In genomic region chr20:62942456-62942855, GRCh38 we compare ENCODE assay signal across 20 cellular contexts. TPM values are rescaled to one million over a fixed set of nuclear protein-coding genes. Genes with fewer than 3 reads are reported as not detected.
"Had no signal": no experiment of that assay in that cellular context is flagged by ENCODE, and none has a peak within 500 bp of the region (broad histone marks: within the 10 kb centered on the region; RNA-seq: fewer than 3 reads in every experiment).

No MANE protein-coding gene starts in this region.

- ATAC-seq: effector memory CD8-positive, alpha-beta T cell; foreskin keratinocyte; psoas muscle; right lobe of liver had no signal

- DNase-seq: activated CD4-positive, alpha-beta T cell treated with anti-CD3 and anti-CD28 coated beads, Interleukin-2, amount 10 ng/mL, durations not matched to agents 7 days and 5 days; activated CD8-positive, alpha-beta memory T cell treated with anti-CD3 and anti-CD28 coated beads, Interleukin-2, amount 50 U/mL, for 4 hours; activated effector memory CD4-positive, alpha-beta T cell treated with anti-CD3 and anti-CD28 coated beads, Interleukin-2, amount 50 U/mL, for 16 hours; activated naive CD4-positive, alpha-beta T cell treated with anti-CD3 and anti-CD28 coated beads, Interleukin-2, amount 50 U/mL, for 16 hours; activated T-cell treated with anti-CD3 and anti-CD28 coated beads, Interleukin-2, amount 50 U/mL, for 48 hours; amygdala; effector memory CD8-positive, alpha-beta T cell; foreskin keratinocyte; glutamatergic neuron; hypothalamus; islet precursor cell; mammary epithelial cell; psoas muscle; right lobe of liver; stimulated activated naive CD4-positive, alpha-beta T cell treated with Interleukin-2 at 50 U/mL for 16 hours; T1000; transverse colon had no signal

- H3K4me3 ChIP-seq: cardiac muscle cell, psoas muscle, right lobe of liver, suprapubic skin, transverse colon had no signal

- H3K27me3 ChIP-seq: cardiac muscle cell, foreskin keratinocyte, right lobe of liver, suprapubic skin, transverse colon had no signal

- H3K27ac ChIP-seq: cardiac muscle cell, foreskin keratinocyte, psoas muscle, right lobe of liver, suprapubic skin, transverse colon had no signal

- H3K9me3 ChIP-seq: psoas muscle, right lobe of liver, suprapubic skin, transverse colon had no signal

RNA-seq across cellular contexts. Expression of gene SLC17A9, which starts 10.1 kb away (rescaled TPM):
- polyA plus RNA-seq: neural cell had no signal
